9 cellular contexts compared by ENCODE assay signal in the genomic region with DNA sequence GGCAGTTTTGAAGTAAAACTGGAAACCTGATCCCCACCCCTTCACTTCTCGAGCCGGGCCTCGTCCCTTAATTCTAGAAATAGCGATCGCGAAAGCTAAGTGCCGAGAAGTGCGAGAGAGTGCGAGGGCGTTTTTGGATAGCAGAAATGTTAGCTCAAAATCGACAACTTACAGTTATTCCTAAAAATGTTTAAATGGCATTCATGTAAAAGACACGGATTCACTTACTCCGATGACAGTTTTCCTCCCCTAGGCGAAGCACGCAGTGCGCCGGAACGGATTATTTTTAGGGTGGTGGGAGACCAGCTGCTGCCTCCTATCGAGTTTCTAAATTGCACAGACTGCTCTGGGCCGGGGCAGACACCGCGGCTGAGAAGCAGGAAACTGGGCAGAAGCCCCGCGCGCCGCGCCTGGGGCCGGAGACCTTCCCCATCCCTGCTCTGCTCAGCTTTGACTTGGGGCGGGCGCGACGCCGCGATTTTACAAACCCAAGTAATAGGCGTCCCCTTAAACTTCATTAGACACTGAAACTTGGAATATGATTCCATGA. TPM values are rescaled to one million over a fixed set of nuclear protein-coding genes. Genes with fewer than 3 reads are reported as not detected.
DNase-seq lines count a peak whose midpoint lies in the region; ATAC-seq and TF ChIP-seq lines count a peak whose summit lies in the region.
"Had no signal": no experiment of that assay in that cellular context is flagged by ENCODE, and none has a peak within 500 bp of the region (broad histone marks: within the 10 kb centered on the region; RNA-seq: fewer than 3 reads in every experiment).

A gene (minus strand): TSS at position 455 of the 550 bp plus-strand sequence. CDS start 4,752 bp downstream, outside the sequence.

- peaks cover 17% of the 10 kb centered on the region for H3K4me1 Mint-ChIP-seq in activated CD8-positive, alpha-beta memory T cell treated with anti-CD3 and anti-CD28 coated beads, Interleukin-2, amount 10 ng/mL, durations not matched to agents 7 days and 5 days
- peaks cover 11% of the 10 kb centered on the region for H3K4me1 Mint-ChIP-seq in activated naive CD8-positive, alpha-beta T cell treated with anti-CD3 and anti-CD28 coated beads for 36 hours

- TF ChIP-seq CTCF in left ventricle myocardium inferior (IDR thresholded peaks at IDR 0.05; ENCODE audit: borderline replicate concordance), result no peak

- peak within 1 kb of the TSS; percentile 71 for H3K4me3 ChIP-seq in left ventricle myocardium inferior

- peak; percentile 33 for ATAC-seq in activated CD8-positive, alpha-beta memory T cell treated with anti-CD3 and anti-CD28 coated beads, Interleukin-2, amount 10 ng/mL, durations not matched to agents 7 days and 5 days
- ATAC-seq in GM21825 (IDR thresholded peaks at IDR 0.05; ENCODE audit: unreplicated experiment) (no peak), HG03342 (IDR thresholded peaks at IDR 0.05; ENCODE audit: unreplicated experiment) (no peak), HG03139 (IDR thresholded peaks at IDR 0.05; ENCODE audit: unreplicated experiment) (no peak)

- H3K4me1 ChIP-seq in left ventricle myocardium inferior, result peaks cover 34% of the 10 kb centered on the region

- no peak for DNase-seq in activated CD8-positive, alpha-beta memory T cell treated with anti-CD3 and anti-CD28 coated beads, Interleukin-2, amount 10 ng/mL, durations not matched to agents 7 days and 5 days
- no peak for DNase-seq in activated CD8-positive, alpha-beta memory T cell treated with anti-CD3 and anti-CD28 coated beads, Interleukin-2, amount 50 U/mL, for 4 hours
- peak; percentile 20 for DNase-seq in activated naive CD8-positive, alpha-beta T cell treated with anti-CD3 and anti-CD28 coated beads for 36 hours
- DNase-seq in left ventricle myocardium inferior, result peak; percentile 68
- peak; percentile 84 for DNase-seq in posterior vena cava (ENCODE audit: low spot score)

- intact Hi-C loops in left ventricle myocardium inferior (cut with micrococcal nuclease), result no loop called here
- intact Hi-C loops in posterior vena cava (cut with DNase I), result no loop called here

- CTCF ChIA-PET in activated CD8-positive, alpha-beta memory T cell treated with anti-CD3 and anti-CD28 coated beads, Interleukin-2, amount 10 ng/mL, durations not matched to agents 7 days and 5 days (lab: Charles Lee), result interaction anchor here (0.8 kb wide), 1 partner anchor 49 kb away, joined by 3 read pairs; no protein-coding TSS in a partner anchor

- no peak within 1 kb of the TSS for H3K27ac Mint-ChIP-seq in activated CD8-positive, alpha-beta memory T cell treated with anti-CD3 and anti-CD28 coated beads, Interleukin-2, amount 10 ng/mL, durations not matched to agents 7 days and 5 days
- H3K27ac Mint-ChIP-seq in activated naive CD8-positive, alpha-beta T cell treated with anti-CD3 and anti-CD28 coated beads for 36 hours, result no peak within 1 kb of the TSS

- H3K9me3 ChIP-seq in left ventricle myocardium inferior (replicated peaks), result peaks cover 11% of the 10 kb centered on the region

- no peaks in the 10 kb centered on the region for H3K36me3 Mint-ChIP-seq in activated CD8-positive, alpha-beta memory T cell treated with anti-CD3 and anti-CD28 coated beads, Interleukin-2, amount 10 ng/mL, durations not matched to agents 7 days and 5 days
- H3K36me3 Mint-ChIP-seq in activated naive CD8-positive, alpha-beta T cell treated with anti-CD3 and anti-CD28 coated beads for 36 hours, result no peaks in the 10 kb centered on the region

- peak within 1 kb of the TSS; percentile 48 for H3K4me3 Mint-ChIP-seq in activated CD8-positive, alpha-beta memory T cell treated with anti-CD3 and anti-CD28 coated beads, Interleukin-2, amount 10 ng/mL, durations not matched to agents 7 days and 5 days
- H3K4me3 Mint-ChIP-seq in activated naive CD8-positive, alpha-beta T cell treated with anti-CD3 and anti-CD28 coated beads for 36 hours, result peak within 1 kb of the TSS; percentile 55

- no peaks in the 10 kb centered on the region for H3K9me3 Mint-ChIP-seq in activated CD8-positive, alpha-beta memory T cell treated with anti-CD3 and anti-CD28 coated beads, Interleukin-2, amount 10 ng/mL, durations not matched to agents 7 days and 5 days (ENCODE audit: low read depth)
- peaks cover 4% of the 10 kb centered on the region for H3K9me3 Mint-ChIP-seq in activated naive CD8-positive, alpha-beta T cell treated with anti-CD3 and anti-CD28 coated beads for 36 hours

- H3K27me3 ChIP-seq in left ventricle myocardium inferior (ENCODE audit: low read depth), result peaks cover 33% of the 10 kb centered on the region

- H3K27me3 Mint-ChIP-seq in activated CD8-positive, alpha-beta memory T cell treated with anti-CD3 and anti-CD28 coated beads, Interleukin-2, amount 10 ng/mL, durations not matched to agents 7 days and 5 days, result peaks cover 63% of the 10 kb centered on the region
- peaks cover 65% of the 10 kb centered on the region for H3K27me3 Mint-ChIP-seq in activated naive CD8-positive, alpha-beta T cell treated with anti-CD3 and anti-CD28 coated beads for 36 hours

- peaks cover 11% of the 10 kb centered on the region for H3K36me3 ChIP-seq in left ventricle myocardium inferior

- H3K27ac ChIP-seq in left ventricle myocardium inferior (replicated peaks), result peak within 1 kb of the TSS; percentile 95

RNA-seq across cellular contexts. Expression of the gene that starts here (rescaled TPM):
- under 1 TPM in 1 of 2 experiments, not detected in 1; 0.07 TPM for total RNA-seq in activated CD8-positive, alpha-beta memory T cell treated with anti-CD3 and anti-CD28 coated beads, Interleukin-2, amount 10 ng/mL, durations not matched to agents 7 days and 5 days
- not detected for total RNA-seq in activated naive CD8-positive, alpha-beta T cell treated with anti-CD3 and anti-CD28 coated beads for 36 hours
- total RNA-seq in left ventricle myocardium inferior (81.8 TPM), posterior vena cava (10 to 100 TPM; 75.4 to 90.4 TPM)
- total RNA-seq: T-helper 1 cell treated with Interleukin-12 subunit alpha and Interleukin-12 subunit beta and Interleukin-4 antibody, amounts not matched to agents 30 ng/mL and 1 ng/mL, for 36 hours had no signal

Comparison
In these comparisons a context has a peak if more than half of its experiments do, and no peak if none do; other contexts are left out.
1. RNA of the gene that starts here (total RNA-seq): 75.4 to 90.4 TPM in posterior vena cava and 81.8 TPM in left ventricle myocardium inferior (single experiment); 0.07 TPM in activated CD8-positive, alpha-beta memory T cell treated with anti-CD3 and anti-CD28 coated beads, Interleukin-2, amount 10 ng/mL, durations not matched to agents 7 days and 5 days and not detected in activated naive CD8-positive, alpha-beta T cell treated with anti-CD3 and anti-CD28 coated beads for 36 hours; every median in the first group is over 10 times any median in the second.
2. Peak in ATAC-seq in activated CD8-positive, alpha-beta memory T cell treated with anti-CD3 and anti-CD28 coated beads, Interleukin-2, amount 10 ng/mL, durations not matched to agents 7 days and 5 days; RNA of the gene not detected or under 1 TPM.
3. Peak in DNase-seq in activated naive CD8-positive, alpha-beta T cell treated with anti-CD3 and anti-CD28 coated beads for 36 hours; RNA of the gene not detected or under 1 TPM.
4. DNase-seq: peak in left ventricle myocardium inferior (single experiment) and posterior vena cava (single experiment); none in activated CD8-positive, alpha-beta memory T cell treated with anti-CD3 and anti-CD28 coated beads, Interleukin-2, amount 10 ng/mL, durations not matched to agents 7 days and 5 days (single experiment) and activated CD8-positive, alpha-beta memory T cell treated with anti-CD3 and anti-CD28 coated beads, Interleukin-2, amount 50 U/mL, for 4 hours (single experiment).